Comparison of ENCODE assay signal across 28 cellular contexts in the genomic region with DNA sequence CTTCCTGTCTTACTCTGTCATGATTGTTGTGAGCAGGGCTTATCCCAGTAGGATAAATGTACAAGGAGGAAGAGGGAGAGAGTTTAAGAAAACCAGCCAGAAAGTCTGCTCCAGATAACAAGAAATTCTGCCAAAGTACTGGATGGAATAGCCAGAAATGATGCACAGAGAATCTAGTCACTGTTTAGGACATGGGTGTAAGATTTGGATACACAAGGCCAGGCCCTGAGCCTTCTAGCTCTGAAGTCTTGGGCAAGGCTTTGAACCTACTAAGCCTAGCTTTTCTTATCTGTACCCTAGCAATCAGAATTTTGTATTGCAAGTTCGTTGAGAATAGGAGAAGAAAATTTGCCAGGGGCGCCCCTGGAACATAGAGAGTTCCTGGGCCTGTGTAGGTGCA.
"Had no signal": no experiment of that assay in that cellular context is flagged by ENCODE, and none has a peak within 500 bp of the region (broad histone marks: within the 10 kb centered on the region; RNA-seq: fewer than 3 reads in every experiment).

No MANE protein-coding gene starts in this region.

- H3K27me3 Mint-ChIP-seq: dendritic cell treated with granulocyte-macrophage colony-stimulating factor and Interleukin-4, amounts not matched to agents 40 ng/mL and 50 ng/mL, for 4 days had no signal

- H3K36me3 ChIP-seq: colonic mucosa, esophagus squamous epithelium, left lung, lower lobe of right lung, thyroid gland, vagina had no signal

- H3K4me3 Mint-ChIP-seq: central memory CD8-positive, alpha-beta T cell; dendritic cell treated with granulocyte-macrophage colony-stimulating factor and Interleukin-4, amounts not matched to agents 40 ng/mL and 50 ng/mL, for 4 days; endodermal cell; mesothelial cell of epicardium; naive B cell; nephron progenitor cell; stimulated activated naive CD8-positive, alpha-beta T cell treated with anti-CD3 and anti-CD28 coated beads, Interleukin-15, amount 100 ng/mL, for 72 hours had no signal

- H3K4me1 Mint-ChIP-seq: central memory CD8-positive, alpha-beta T cell; naive B cell; stimulated activated naive CD8-positive, alpha-beta T cell treated with anti-CD3 and anti-CD28 coated beads, Interleukin-15, amount 100 ng/mL, for 72 hours had no signal

- H3K36me3 Mint-ChIP-seq: mesothelial cell of epicardium, naive B cell had no signal

- H3K4me1 ChIP-seq: colonic mucosa, esophagus squamous epithelium, left lung, lower lobe of right lung, psoas muscle, vagina had no signal

- H3K4me3 ChIP-seq: colonic mucosa, esophagus squamous epithelium, left lung, lower lobe of right lung, mucosa of descending colon, psoas muscle, smooth muscle cell, thyroid gland, vagina had no signal

- H3K9me3 Mint-ChIP-seq: central memory CD8-positive, alpha-beta T cell; dendritic cell treated with granulocyte-macrophage colony-stimulating factor and Interleukin-4, amounts not matched to agents 40 ng/mL and 50 ng/mL, for 4 days; endodermal cell; mesothelial cell of epicardium; nephron progenitor cell; stimulated activated naive CD8-positive, alpha-beta T cell treated with anti-CD3 and anti-CD28 coated beads, Interleukin-15, amount 100 ng/mL, for 72 hours had no signal

- H3K27ac Mint-ChIP-seq: dendritic cell treated with granulocyte-macrophage colony-stimulating factor and Interleukin-4, amounts not matched to agents 40 ng/mL and 50 ng/mL, for 4 days; mesothelial cell of epicardium; naive B cell; nephron progenitor cell; stimulated activated naive CD8-positive, alpha-beta T cell treated with anti-CD3 and anti-CD28 coated beads, Interleukin-15, amount 100 ng/mL, for 72 hours had no signal

- H3K27ac ChIP-seq: colonic mucosa, esophagus squamous epithelium, left lung, lower lobe of right lung, psoas muscle, thyroid gland, vagina had no signal

- H3K9me3 ChIP-seq: colonic mucosa, esophagus squamous epithelium, left lung, lower lobe of right lung, mucosa of descending colon, psoas muscle, thyroid gland, vagina had no signal

- H3K27me3 ChIP-seq: colonic mucosa, esophagus squamous epithelium, left lung, thyroid gland, vagina had no signal

- DNase-seq: colonic mucosa; effector CD8-positive, alpha-beta T cell; endodermal cell; esophagus squamous epithelium; foreskin melanocyte; kidney; left lung; lower lobe of right lung; mucosa of descending colon; naive B cell; nephron progenitor cell; nucleus accumbens; posterior cingulate gyrus; psoas muscle; stimulated activated CD4-positive, alpha-beta T cell treated with anti-CD3 and anti-CD28 coated beads, Interleukin-12 subunit alpha, Interleukin-12 subunit beta, amount 100 ng/mL, for 4 hours; stimulated activated CD4-positive, alpha-beta T cell treated with anti-CD3 and anti-CD28 coated beads, Interleukin-1b, Interleukin-23, amount 100 ng/mL, for 48 hours; stimulated activated CD4-positive, alpha-beta T cell treated with anti-CD3 and anti-CD28 coated beads, Interleukin-4, amount 100 ng/mL, for 1 hour; stimulated activated CD8-positive, alpha-beta memory T cell treated with anti-CD3 and anti-CD28 coated beads, Interleukin-4, amount 100 ng/mL, for 48 hours; stimulated activated naive CD4-positive, alpha-beta T cell; stimulated activated naive CD8-positive, alpha-beta T cell treated with anti-CD3 and anti-CD28 coated beads, Interleukin-15, amount 100 ng/mL, for 72 hours; thyroid gland; trophoblast cell had no signal

- ATAC-seq: left lung; lower lobe of right lung; mucosa of descending colon; psoas muscle; sciatic nerve; stimulated activated naive CD8-positive, alpha-beta T cell treated with anti-CD3 and anti-CD28 coated beads, Interleukin-15, amount 100 ng/mL, for 72 hours had no signal
